In the genomic region with DNA sequence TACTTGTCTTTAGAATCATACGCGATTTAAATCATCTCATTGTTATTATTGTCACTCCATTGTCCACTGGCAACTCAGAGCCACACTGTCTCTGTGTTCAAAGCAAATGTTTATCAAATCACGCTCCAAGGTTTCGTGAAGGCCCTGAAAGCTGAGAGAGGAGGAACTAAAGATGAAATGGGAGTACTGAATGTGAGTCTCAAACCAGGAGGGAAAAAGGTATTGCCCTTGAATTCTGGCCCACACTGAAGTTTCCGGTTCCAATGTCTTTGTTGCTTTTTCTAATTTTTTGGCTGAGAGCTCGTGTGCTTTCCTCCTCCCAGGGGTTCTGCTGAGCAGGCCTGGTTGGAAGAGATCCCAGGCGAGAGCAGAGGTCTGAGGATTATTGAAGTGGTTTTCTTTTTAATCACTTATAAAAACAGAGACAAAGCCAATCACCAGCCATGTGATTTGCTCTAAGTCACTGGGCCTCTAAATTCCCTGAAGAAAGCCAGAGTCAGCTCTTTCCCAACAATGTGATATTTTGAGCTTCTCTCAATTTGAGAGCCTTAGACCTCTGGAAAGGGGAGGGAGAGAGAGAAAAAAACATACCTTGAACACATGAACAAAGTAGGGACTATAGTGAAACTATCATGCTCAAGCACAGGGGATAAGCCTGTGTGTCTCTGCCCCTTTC, we compare ENCODE assay signal across 8 cellular contexts.
DNase-seq lines count a peak whose midpoint lies in the region; ATAC-seq and TF ChIP-seq lines count a peak whose summit lies in the region.

No MANE protein-coding gene starts in this region.

- DNase-seq in LNCaP clone FGC (ENCODE audit: low read depth) (peak; percentile 39), mammary epithelial cell (peak; percentile 45), testis (peak; percentile 69), Calu3 (no peak), endothelial cell (ENCODE audit: low spot score) (no peak)
- no peak for DNase-seq in activated naive CD4-positive, alpha-beta T cell treated with anti-CD3 and anti-CD28 coated beads for 36 hours

- TF ChIP-seq CTCF in LNCaP clone FGC (IDR thresholded peaks at IDR 0.05; ENCODE audit: control insufficient read depth, extremely low read depth, insufficient read depth) (no peak), mammary epithelial cell (conservative IDR thresholded peaks at IDR 0.05 in 1 of 2, IDR thresholded peaks at IDR 0.05 in 1 of 2; ENCODE audit: extremely low read depth in 1 of 2, insufficient read depth in 1 of 2, low read depth in 1 of 2, low read length in 2 of 2) (no peak), testis (IDR thresholded peaks at IDR 0.05) (no peak), Calu3 (IDR thresholded peaks at IDR 0.05; ENCODE audit: unreplicated experiment) (no peak), endothelial cell (IDR thresholded peaks at IDR 0.05; ENCODE audit: unreplicated experiment) (no peak)

- H4K20me1 ChIP-seq in mammary epithelial cell (ENCODE audit: insufficient read depth, low read length), result no peaks in the 10 kb centered on the region

- no peaks in the 10 kb centered on the region for H3K27me3 Mint-ChIP-seq in Calu3 (ENCODE audit: unreplicated experiment)
- H3K27me3 Mint-ChIP-seq in activated naive CD4-positive, alpha-beta T cell treated with anti-CD3 and anti-CD28 coated beads for 36 hours (ENCODE audit: low read depth), result no peaks in the 10 kb centered on the region
- H3K27me3 Mint-ChIP-seq in endothelial cell (ENCODE audit: unreplicated experiment), result no peaks in the 10 kb centered on the region

- dilution Hi-C loops in mammary epithelial cell (cut with HindIII; ENCODE audit: low sequenced_read_pairs), result no loop called here

- in situ Hi-C loops in mammary epithelial cell (cut with MboI; ENCODE audit: low sequenced_read_pairs in 2 of 2), result no loop called here

- H2AFZ ChIP-seq in mammary epithelial cell (ENCODE audit: low read depth, low read length), result peak overlapping the region; percentile 81

- peak overlapping the region; percentile 31 for H3K4me2 ChIP-seq in mammary epithelial cell (ENCODE audit: insufficient read depth, low read depth, low read length)

- H3K9me3 ChIP-seq in mammary epithelial cell (replicated peaks; ENCODE audit: insufficient read depth, low read length) (no peaks in the 10 kb centered on the region), testis (no peaks in the 10 kb centered on the region)

- no peak overlapping the region for H3K27ac Mint-ChIP-seq in Calu3 (ENCODE audit: unreplicated experiment)
- no peak overlapping the region for H3K27ac Mint-ChIP-seq in activated naive CD4-positive, alpha-beta T cell treated with anti-CD3 and anti-CD28 coated beads for 36 hours
- no peak overlapping the region for H3K27ac Mint-ChIP-seq in endothelial cell (ENCODE audit: unreplicated experiment)

- 48% methylated on average over 7 of the region's 7 CpGs for WGBS in mammary epithelial cell (ENCODE audit: low coverage, missing lambda C conversion rate)
- WGBS in testis, 2 donors, result 36 to 38% methylated on average over 7 of the region's 7 CpGs

- no peak overlapping the region for H3K4me3 Mint-ChIP-seq in Calu3 (ENCODE audit: low read depth, unreplicated experiment)
- no peak overlapping the region for H3K4me3 Mint-ChIP-seq in activated naive CD4-positive, alpha-beta T cell treated with anti-CD3 and anti-CD28 coated beads for 36 hours
- H3K4me3 Mint-ChIP-seq in endothelial cell (ENCODE audit: unreplicated experiment), result no peak overlapping the region

- CTCF ChIA-PET in mammary epithelial cell (lab: Charles Lee; ENCODE audit: low non-redundant PET), result no interaction called here
- CTCF ChIA-PET in Calu3 (lab: Charles Lee), result interaction anchor here (0.6 kb wide), 1 partner anchor 201 kb away, joined by 3 read pairs; no protein-coding TSS in a partner anchor
- CTCF ChIA-PET in activated naive CD4-positive, alpha-beta T cell treated with anti-CD3 and anti-CD28 coated beads for 36 hours (lab: Charles Lee), result no interaction called here

- H3K79me2 ChIP-seq in mammary epithelial cell (ENCODE audit: insufficient read depth, low read length), result no peaks in the 10 kb centered on the region

- no peak for TF ChIP-seq POLR2A in testis (IDR thresholded peaks at IDR 0.05)

- H3K4me1 ChIP-seq in mammary epithelial cell (ENCODE audit: insufficient read depth, low read length) (peaks cover 11% of the 10 kb centered on the region), testis (peaks cover 18% of the 10 kb centered on the region)

- no peaks in the 10 kb centered on the region for H3K36me3 ChIP-seq in mammary epithelial cell (ENCODE audit: insufficient read depth, low read length)
- no peaks in the 10 kb centered on the region for H3K36me3 ChIP-seq in testis (ENCODE audit: low read depth, missing control alignments)

- H3K27me3 ChIP-seq in mammary epithelial cell (ENCODE audit: insufficient read depth, low read length) (no peaks in the 10 kb centered on the region), layer of hippocampus (ENCODE audit: control insufficient read depth, insufficient read depth, low read length) (no peaks in the 10 kb centered on the region), testis (no peaks in the 10 kb centered on the region)

- H3K9me3 Mint-ChIP-seq in Calu3 (ENCODE audit: low read depth, unreplicated experiment) (no peaks in the 10 kb centered on the region), endothelial cell (ENCODE audit: unreplicated experiment) (no peaks in the 10 kb centered on the region)
- no peaks in the 10 kb centered on the region for H3K9me3 Mint-ChIP-seq in activated naive CD4-positive, alpha-beta T cell treated with anti-CD3 and anti-CD28 coated beads for 36 hours

- H3K4me3 ChIP-seq in LNCaP clone FGC (ENCODE audit: low read depth, low read length) (no peak overlapping the region), mammary epithelial cell (replicated peaks in 1 of 3; ENCODE audit: insufficient read depth in 1 of 3, low read depth in 2 of 3, low read length in 3 of 3) (no peak overlapping the region), testis (no peak overlapping the region)

- H3K4me1 Mint-ChIP-seq in Calu3 (ENCODE audit: low read depth, unreplicated experiment) (no peaks in the 10 kb centered on the region), endothelial cell (ENCODE audit: unreplicated experiment) (no peaks in the 10 kb centered on the region)
- no peaks in the 10 kb centered on the region for H3K4me1 Mint-ChIP-seq in activated naive CD4-positive, alpha-beta T cell treated with anti-CD3 and anti-CD28 coated beads for 36 hours (ENCODE audit: low read depth)

- no peak for ATAC-seq in GM21423 (IDR thresholded peaks at IDR 0.05; ENCODE audit: unreplicated experiment)

- H3K36me3 Mint-ChIP-seq in Calu3 (ENCODE audit: insufficient read depth, unreplicated experiment) (no peaks in the 10 kb centered on the region), endothelial cell (ENCODE audit: low read depth, unreplicated experiment) (no peaks in the 10 kb centered on the region)
- no peaks in the 10 kb centered on the region for H3K36me3 Mint-ChIP-seq in activated naive CD4-positive, alpha-beta T cell treated with anti-CD3 and anti-CD28 coated beads for 36 hours (ENCODE audit: low read depth)

- BruUV-seq in mammary epithelial cell (replicated peaks; lab: Mats Ljungman, UMichigan) (no TSS peak), Calu3 (replicated peaks; lab: Mats Ljungman, UMichigan) (no TSS peak)

- H3K27ac ChIP-seq in mammary epithelial cell (ENCODE audit: insufficient read depth, low read depth, low read length) (no peak overlapping the region), layer of hippocampus (ENCODE audit: low read depth, low read length) (peak overlapping the region; percentile 55), testis (no peak overlapping the region)

- H3K9ac ChIP-seq in mammary epithelial cell (ENCODE audit: insufficient read depth, low read length), result no peak overlapping the region

- intact Hi-C loops in mammary epithelial cell (cut with micrococcal nuclease), result no loop called here
- intact Hi-C loops in testis (cut with DNase I; ENCODE audit: low total_unique reads), result no loop called here
- intact Hi-C loops in Calu3 (cut with micrococcal nuclease; ENCODE audit: unreplicated experiment), result no loop called here
- intact Hi-C loops in activated naive CD4-positive, alpha-beta T cell treated with anti-CD3 and anti-CD28 coated beads for 36 hours (cut with micrococcal nuclease), result no loop called here

Comparison
In these comparisons a context has a peak if more than half of its experiments do, and no peak if none do; other contexts are left out.
1. DNase-seq: peak in LNCaP clone FGC (single experiment), mammary epithelial cell (single experiment) and testis (single experiment); none in Calu3 (single experiment), activated naive CD4-positive, alpha-beta T cell treated with anti-CD3 and anti-CD28 coated beads for 36 hours (single experiment) and endothelial cell (single experiment).